Comparison of ENCODE assay signal across 34 cellular contexts in the genomic region with DNA sequence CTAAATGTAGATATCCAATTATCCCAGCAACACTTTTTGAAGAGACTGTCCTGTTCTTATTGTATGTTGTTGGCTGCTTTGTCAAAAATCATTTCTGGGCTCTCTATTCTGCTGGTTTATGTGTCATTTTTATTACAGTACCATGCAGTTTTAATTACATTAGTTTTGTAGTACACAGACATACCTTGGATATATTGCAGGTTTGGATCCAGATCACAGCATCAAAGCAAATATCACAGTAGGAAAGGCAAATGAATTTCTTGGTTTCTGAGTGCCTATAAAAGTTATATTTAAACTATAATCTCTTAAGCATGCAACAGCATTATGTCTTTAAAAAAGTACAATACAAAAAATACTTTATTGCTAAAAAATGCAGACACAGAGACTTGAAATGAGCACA.
"Had no signal": no experiment of that assay in that cellular context is flagged by ENCODE, and none has a peak within 500 bp of the region (broad histone marks: within the 10 kb centered on the region; RNA-seq: fewer than 3 reads in every experiment).

No MANE protein-coding gene starts in this region.

- H3K36me3 ChIP-seq: MG63 had no signal

- H3K27me3 ChIP-seq: MG63 had no signal

- H3K4me3 ChIP-seq: MG63 had no signal

- DNase-seq: Karpas-422, Kasumi-1, MG63, MM.1S, MV-4-11, NCI-H1048, NCI-H1092, NCI-H1092 treated with DMSO at 0.1 percent for 48 hours, NCI-H1105, NCI-H1105 treated with DMSO at 0.1 percent for 48 hours, NCI-H1417, NCI-H1417 treated with DMSO at 0.1 percent for 48 hours, NCI-H1436, NCI-H1436 treated with DMSO at 0.1 percent for 48 hours, NCI-H146, NCI-H1694, NCI-H1694 treated with DMSO at 0.1 percent for 48 hours, NCI-H187, NCI-H187 treated with DMSO at 0.1 percent for 48 hours, NCI-H1930, NCI-H2029, NCI-H2029 treated with DMSO at 0.1 percent for 48 hours, NCI-H2081, NCI-H2081 treated with DMSO at 0.1 percent for 48 hours, NCI-H2107, NCI-H2171 treated with DMSO at 0.1 percent for 48 hours, NCI-H2227 treated with DMSO at 0.1 percent for 48 hours, NCI-H226, NCI-H345, NCI-H446, NCI-H446 treated with DMSO at 0.1 percent for 48 hours, NCI-H510A, NCI-H510A treated with DMSO at 0.1 percent for 48 hours, NCI-H524 treated with DMSO at 0.1 percent for 48 hours had no signal

- H3K9me3 ChIP-seq: MG63 had no signal
